In the genomic region with DNA sequence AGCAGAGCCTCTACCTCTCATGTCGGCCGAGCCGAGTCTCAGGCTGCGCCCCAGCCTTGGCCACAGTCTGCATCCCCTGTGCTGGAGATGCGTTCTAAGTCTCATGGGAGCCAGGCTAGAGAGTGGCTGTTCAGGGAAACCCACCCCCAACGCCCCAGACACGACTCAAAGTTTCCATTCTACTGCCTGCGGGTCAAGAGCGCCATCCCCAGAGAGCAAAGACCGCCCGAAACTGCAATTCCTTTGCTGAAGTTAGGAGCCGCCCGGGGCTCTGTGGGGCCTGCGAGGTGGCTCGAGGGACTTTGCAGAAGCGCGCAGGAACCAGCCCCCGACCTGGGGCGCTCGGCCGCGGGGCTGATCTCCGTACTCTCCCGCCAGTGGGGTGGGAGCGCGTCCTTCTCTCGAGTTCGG, we compare ENCODE assay signal across 8 cellular contexts. TPM values are rescaled to one million over a fixed set of nuclear protein-coding genes. Genes with fewer than 3 reads are reported as not detected.
A peak's percentile ranks its signal among the peaks of the same experiment; 100 is the strongest.
DNase-seq lines count a peak whose midpoint lies in the region; ATAC-seq and TF ChIP-seq lines count a peak whose summit lies in the region.

No MANE protein-coding gene starts in this region.

- H3K4me1 ChIP-seq in ascending aorta, result peaks cover 0 to 3% of the 10 kb centered on the region in 2 donors
- H3K4me1 ChIP-seq in left lung, result peaks cover 0 to 14% of the 10 kb centered on the region in 2 donors

- no peaks in the 10 kb centered on the region for H3K27me3 Mint-ChIP-seq in type B pancreatic cell

- no peaks in the 10 kb centered on the region for H3K36me3 Mint-ChIP-seq in type B pancreatic cell

- peaks cover 4% of the 10 kb centered on the region for H3K4me1 Mint-ChIP-seq in type B pancreatic cell (ENCODE audit: unreplicated experiment)

- peak overlapping the region; percentile 75 for H3K4me3 Mint-ChIP-seq in type B pancreatic cell

- intact Hi-C loops in ascending aorta (cut with DNase I), result loop anchor here (1.0 to 5.0 kb wide), 3 partner anchors 11 to 193 kb away; no protein-coding TSS in a partner anchor
- intact Hi-C loops in left lung (cut with DNase I), result no loop called here

- no peak for TF ChIP-seq CTCF in BJ (IDR thresholded peaks at IDR 0.05; ENCODE audit: insufficient read depth, low read depth, low read length)
- no peak for TF ChIP-seq CTCF in ascending aorta (IDR thresholded peaks at IDR 0.05)
- TF ChIP-seq CTCF in left lung (IDR thresholded peaks at IDR 0.05), result no peak
- no peak for TF ChIP-seq CTCF in type B pancreatic cell (conservative IDR thresholded peaks at IDR 0.05)

- peak overlapping the region; percentile 71 to 72 for H3K27ac ChIP-seq in ascending aorta
- H3K27ac ChIP-seq in left lung, result peak overlapping the region; percentile 65 to 83

- H3K27me3 ChIP-seq in BJ (ENCODE audit: control insufficient read depth, insufficient read depth, low read length), result no peaks in the 10 kb centered on the region
- H3K27me3 ChIP-seq in ascending aorta, result no peaks in the 10 kb centered on the region
- H3K27me3 ChIP-seq in left lung, result no peaks in the 10 kb centered on the region

- DNase-seq in BJ (ENCODE audit: low read depth) (no peak), ascending aorta (ENCODE audit: low spot score in 2 of 2) (no peak), left lung (no peak), type B pancreatic cell (ENCODE audit: extremely low spot score, unreplicated experiment) (no peak), NCI-H1417 treated with DMSO at 0.1 percent for 48 hours (lab: John Stamatoyannopoulos, UW) (no peak), foreskin melanocyte (no peak)

- H3K9me3 ChIP-seq in ascending aorta (no peaks in the 10 kb centered on the region), left lung (no peaks in the 10 kb centered on the region)

- H3K27ac Mint-ChIP-seq in type B pancreatic cell, result peak overlapping the region; percentile 66

- POLR2A ChIA-PET in BJ (lab: Charles Lee), result no interaction called here

- no peaks in the 10 kb centered on the region for H3K9me3 Mint-ChIP-seq in type B pancreatic cell

- CTCF ChIA-PET in BJ (lab: Yijun Ruan, JAX), result interaction anchor here (0.7 to 3.6 kb wide), 7 partner anchors 9 to 54 kb away, joined by 3 to 14 read pairs (median 4); partner anchors contain the start of gene AIFM1

- ATAC-seq in GM19351 (IDR thresholded peaks at IDR 0.05; ENCODE audit: unreplicated experiment), result peak; percentile 35
- ATAC-seq in HG03280 (IDR thresholded peaks at IDR 0.05; ENCODE audit: unreplicated experiment), result peak; percentile 39
- ATAC-seq in left lung, result peak; percentile 13

- no peaks in the 10 kb centered on the region; the same call in 1 of the 2 replicates for H3K36me3 ChIP-seq in BJ (ENCODE audit: control insufficient read depth, insufficient read depth, low read length)
- H3K36me3 ChIP-seq in ascending aorta, result no peaks in the 10 kb centered on the region
- H3K36me3 ChIP-seq in left lung, result no peaks in the 10 kb centered on the region

- H3K4me3 ChIP-seq in BJ (ENCODE audit: low read depth, low read length), result peak overlapping the region; percentile 29
- H3K4me3 ChIP-seq in ascending aorta, result peak overlapping the region; percentile 36 to 56
- H3K4me3 ChIP-seq in left lung, result peak overlapping the region; percentile 12 to 34

RNA-seq across cellular contexts. Expression of gene ELF4, which starts 10.0 kb away (rescaled TPM):
- 22.6 and 31.1 TPM in 2 replicates for polyA plus RNA-seq in BJ (2011; rRNA removed)
- polyA minus RNA-seq in BJ (2011; rRNA and poly(A)+ RNA removed), result 38.5 and 39.9 TPM in 2 replicates
- 25.7 TPM for total RNA-seq in ascending aorta
- total RNA-seq in left lung, result 10 to 100 TPM; 20.2 to 23.9 TPM
- total RNA-seq in type B pancreatic cell (ENCODE audit: low replicate concordance), result 7.8 and 20.6 TPM in 2 replicates

RNA-seq across cellular contexts. Expression of gene AIFM1, which starts 45.3 kb away (rescaled TPM):
- polyA plus RNA-seq in BJ (2011; rRNA removed), result 23.2 and 27.8 TPM in 2 replicates
- polyA minus RNA-seq in BJ (2011; rRNA and poly(A)+ RNA removed), result 9.8 and 13.2 TPM in 2 replicates
- total RNA-seq in ascending aorta, result 0.75 TPM
- total RNA-seq in left lung, result 10 to 100 TPM; 31.2 to 33.1 TPM
- total RNA-seq in type B pancreatic cell (ENCODE audit: low replicate concordance), result 48.5 and 51.9 TPM in 2 replicates

RNA-seq across cellular contexts. Expression of gene RAB33A, which starts 51.4 kb away (rescaled TPM):
- polyA plus RNA-seq in BJ (2011; rRNA removed), result 4.6 and 5.1 TPM in 2 replicates
- polyA minus RNA-seq in BJ (2011; rRNA and poly(A)+ RNA removed), result 2.1 and 2.2 TPM in 2 replicates
- total RNA-seq in ascending aorta, result 0.32 TPM
- 1 to 10 TPM in 1 of 2 donors, under 1 TPM in 1; 0.58 to 1.4 TPM for total RNA-seq in left lung
- 1.8 and 3.5 TPM in 2 replicates for total RNA-seq in type B pancreatic cell (ENCODE audit: low replicate concordance)

Comparison
In these comparisons a context has a peak if more than half of its experiments do, and no peak if none do; other contexts are left out.
1. RNA of gene AIFM1, which starts 45.3 kb away (total RNA-seq): 48.5 to 51.9 TPM in type B pancreatic cell and 31.2 to 33.1 TPM in left lung; 0.75 TPM in ascending aorta (single experiment); every median in the first group is over 10 times any median in the second.
2. Peak in every context shown above with its lines, with median percentiles within 50 percentile points of each other: H3K4me3 ChIP-seq and ATAC-seq.